Comparison of ENCODE assay signal across 9 cellular contexts in the genomic region with DNA sequence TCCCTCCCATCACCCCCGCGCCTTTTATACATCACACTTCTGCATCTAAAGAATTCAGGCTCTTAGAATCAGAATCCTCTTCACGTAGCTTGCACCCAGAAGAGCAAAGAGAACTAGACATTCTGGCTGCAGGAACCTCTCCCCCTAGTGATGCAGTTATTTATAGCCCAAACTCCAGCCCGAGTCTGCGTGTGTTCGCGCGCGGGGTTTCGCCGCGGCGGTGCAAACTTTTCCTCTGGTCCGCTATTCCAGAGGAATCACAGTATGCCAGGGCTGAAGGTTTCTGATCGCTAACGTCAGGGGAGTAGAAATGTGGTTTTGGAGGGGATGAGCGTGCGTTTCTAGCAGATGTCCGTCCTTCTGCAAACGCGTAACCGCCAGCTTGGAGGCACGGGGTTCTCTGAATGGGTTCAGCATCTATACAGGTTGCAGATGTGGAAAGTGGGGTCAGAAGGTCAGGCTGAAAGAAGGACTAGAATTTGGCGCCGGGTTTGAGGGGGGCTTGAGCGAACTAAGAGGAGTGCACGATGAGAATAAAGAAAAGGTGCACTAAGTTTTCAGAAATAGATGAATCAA. TPM values are rescaled to one million over a fixed set of nuclear protein-coding genes. Genes with fewer than 3 reads are reported as not detected.
DNase-seq lines count a peak whose midpoint lies in the region; ATAC-seq, FAIRE-seq and TF ChIP-seq lines count a peak whose summit lies in the region.
"Had no signal": no experiment of that assay in that cellular context is flagged by ENCODE, and none has a peak within 500 bp of the region (broad histone marks: within the 10 kb centered on the region; RNA-seq: fewer than 3 reads in every experiment).

No MANE protein-coding gene starts in this region.

- FAIRE-seq in D721Med (lab: Jason Lieb, UNC): no peak
- FAIRE-seq: colon had no signal

- peak overlapping the region; percentile 94 for H3K4me3 Mint-ChIP-seq in neural crest cell

- no peaks in the 10 kb centered on the region for H3K27me3 Mint-ChIP-seq in neural crest cell (ENCODE audit: low read depth)

- TF ChIP-seq CTCF in D721Med (IDR thresholded peaks at IDR 0.05; ENCODE audit: insufficient read depth, missing control alignments): peak; percentile 28
- peak; percentile 41 for TF ChIP-seq CTCF in neural crest cell (conservative IDR thresholded peaks at IDR 0.05)

- ATAC-seq in GM21390 (IDR thresholded peaks at IDR 0.05; ENCODE audit: unreplicated experiment) (no peak), HG03571 (IDR thresholded peaks at IDR 0.05; ENCODE audit: unreplicated experiment) (no peak), GM19467 (IDR thresholded peaks at IDR 0.05; ENCODE audit: unreplicated experiment) (no peak)

- DNase-seq in D721Med (ENCODE audit: insufficient read length, low spot score) (no peak), NCI-H1105 (lab: John Stamatoyannopoulos, UW) (peak; percentile 58), ecto neural progenitor cell (ENCODE audit: low spot score) (peak; percentile 57), neural crest cell (ENCODE audit: low read depth, low spot score) (no peak)
- DNase-seq in activated CD4-positive, CD25-positive, alpha-beta regulatory T cell (lab: John Stamatoyannopoulos, UW): no peak

- no peaks in the 10 kb centered on the region for H3K36me3 Mint-ChIP-seq in neural crest cell (ENCODE audit: low read depth)

- no peak overlapping the region for H3K27ac Mint-ChIP-seq in neural crest cell (ENCODE audit: unreplicated experiment)

- peaks cover 34% of the 10 kb centered on the region for H3K4me1 Mint-ChIP-seq in neural crest cell

- H3K9me3 Mint-ChIP-seq in neural crest cell: no peaks in the 10 kb centered on the region

RNA-seq across cellular contexts. Expression of gene EPHA7, which starts 1.9 kb away (rescaled TPM):
- total RNA-seq in neural crest cell: 33.7 and 35.8 TPM in 2 replicates

Comparison
In these comparisons a context has a peak if more than half of its experiments do, and no peak if none do; other contexts are left out.
1. DNase-seq: peak in NCI-H1105 (single experiment) and ecto neural progenitor cell (single experiment); none in D721Med (single experiment), neural crest cell (single experiment) and activated CD4-positive, CD25-positive, alpha-beta regulatory T cell (0 of 4).